Comparison of ENCODE assay signal across 27 cellular contexts in the genomic region with DNA sequence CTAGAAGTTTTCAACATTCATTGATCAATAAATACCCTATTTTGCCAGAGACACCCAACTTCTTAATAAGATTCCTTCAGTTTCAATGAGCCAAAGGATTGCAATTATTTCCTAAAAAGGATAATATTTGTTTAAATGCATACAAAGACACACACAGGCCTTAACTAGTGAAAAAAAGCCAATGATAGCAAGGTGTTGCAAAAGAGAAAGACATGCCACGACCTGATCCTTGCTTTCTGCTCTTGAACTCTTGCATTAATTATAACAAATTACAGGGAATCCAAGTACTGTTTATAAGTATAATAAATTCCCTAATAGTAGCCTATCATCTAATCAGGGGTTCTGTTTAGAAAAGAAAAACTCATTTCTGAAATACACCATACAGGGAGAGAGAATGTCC.
DNase-seq lines count a peak whose midpoint lies in the region; ATAC-seq and TF ChIP-seq lines count a peak whose summit lies in the region.
"Had no signal": no experiment of that assay in that cellular context is flagged by ENCODE, and none has a peak within 500 bp of the region (broad histone marks: within the 10 kb centered on the region; RNA-seq: fewer than 3 reads in every experiment).

No MANE protein-coding gene starts in this region.

- no peaks in the 10 kb centered on the region for H3K23me2 ChIP-seq in H9 (ENCODE audit: insufficient read length, low read depth, low read length, poor library complexity, severe bottlenecking)

- no peak overlapping the region for H2BK120ac ChIP-seq in H9 (ENCODE audit: low read depth, low read length, poor library complexity, severe bottlenecking)

- H3K79me2 ChIP-seq in H9 (ENCODE audit: insufficient read depth, low read length) (no peaks in the 10 kb centered on the region; the same call in 1 of the 2 replicates), smooth muscle cell (ENCODE audit: low read depth) (peaks cover 37% of the 10 kb centered on the region)
- H3K79me2 ChIP-seq: parathyroid adenoma had no signal

- H3K4me1 Mint-ChIP-seq in H9, result peaks cover 45 to 61% of the 10 kb centered on the region in 2 experiments
- H3K4me1 Mint-ChIP-seq in stimulated activated memory B cell treated with anti-CD40 and anti-IgM and Interleukin-4, amounts not matched to agents 10 μg/mL and 1 μg/mL and 100 μg/mL, for 72 hours, result no peaks in the 10 kb centered on the region

- no peaks in the 10 kb centered on the region for H4K20me1 ChIP-seq in H9 (ENCODE audit: control insufficient read depth, insufficient read depth, insufficient read length)
- H4K20me1 ChIP-seq in smooth muscle cell (ENCODE audit: low read depth), result peaks cover 30% of the 10 kb centered on the region
- H4K20me1 ChIP-seq: BLaER1 treated with 17β-estradiol and CSF1 and Interleukin-3, amounts not matched to agents 10 nM and 100 nM had no signal

- H3K18ac ChIP-seq in H9 (ENCODE audit: insufficient read length, low read depth, low read length), result no peak overlapping the region

- no peaks in the 10 kb centered on the region for H3K79me1 ChIP-seq in H9 (ENCODE audit: insufficient read depth, low read depth, low read length, poor library complexity, severe bottlenecking)

- H3K36me3 ChIP-seq in RWPE2 (ENCODE audit: low read depth), result no peaks in the 10 kb centered on the region
- no peaks in the 10 kb centered on the region for H3K36me3 ChIP-seq in smooth muscle cell (ENCODE audit: low read depth)
- H3K36me3 ChIP-seq: adrenal gland; BLaER1 treated with 17β-estradiol and CSF1 and Interleukin-3, amounts not matched to agents 10 nM and 100 nM; right atrium auricular region; SJCRH30; tibial nerve had no signal

- no peak overlapping the region for H4K5ac ChIP-seq in H9 (ENCODE audit: insufficient read length, low read depth, low read length)

- no peak overlapping the region for H4K8ac ChIP-seq in H9 (replicated peaks; ENCODE audit: insufficient read length, low read depth, low read length)

- H3K4me3 Mint-ChIP-seq in H9, result no peak overlapping the region
- no peak overlapping the region for H3K4me3 Mint-ChIP-seq in stimulated activated memory B cell treated with anti-CD40 and anti-IgM and Interleukin-4, amounts not matched to agents 10 μg/mL and 1 μg/mL and 100 μg/mL, for 72 hours
- H3K4me3 Mint-ChIP-seq: activated naive CD4-positive, alpha-beta T cell treated with anti-CD3 and anti-CD28 coated beads for 36 hours; activated T-helper 1 cell treated with anti-CD3 and anti-CD28 coated beads, Interleukin-12 subunit alpha, Interleukin-12 subunit beta, Interleukin-2, Interleukin-4 antibody, amounts not matched to agents 30 ng/mL and 10 ng/mL and 1 ng/mL, durations not matched to agents 14 hours and 24 hours and 36 hours; T-cell had no signal

- no peak for DNase-seq in H9
- no peak for DNase-seq in RWPE2 (ENCODE audit: low spot score)
- no peak for DNase-seq in smooth muscle cell (lab: John Stamatoyannopoulos, UW; ENCODE audit: unreplicated experiment)
- DNase-seq in AG08395 (ENCODE audit: low spot score), result no peak
- no peak for DNase-seq in activated T-cell treated with anti-CD3 and anti-CD28 coated beads, Interleukin-2, amount 50 U/mL, for 1 hour
- DNase-seq: activated CD4-positive, alpha-beta T cell treated with anti-CD3 and anti-CD28 coated beads, Interleukin-2, amount 50 U/mL, for 48 hours; activated naive CD4-positive, alpha-beta T cell treated with anti-CD3 and anti-CD28 coated beads for 36 hours; adrenal gland; body of pancreas; dorsolateral prefrontal cortex; hypothalamus; left cardiac atrium; NCI-H1694 treated with DMSO at 0.1 percent for 48 hours; NCI-H510A; SJCRH30; stimulated activated CD4-positive, alpha-beta T cell treated with anti-CD3 and anti-CD28 coated beads, Interleukin-12 subunit alpha, Interleukin-12 subunit beta, amount 100 ng/mL, for 4 hours; stimulated activated CD4-positive, alpha-beta T cell treated with anti-CD3 and anti-CD28 coated beads, Interleukin-4, amount 100 ng/mL, for 1 hour; T-cell had no signal

- H3K4me2 ChIP-seq in H9 (ENCODE audit: insufficient read depth, insufficient read length, low read length) (no peak overlapping the region), smooth muscle cell (no peak overlapping the region)
- H3K4me2 ChIP-seq: BLaER1 treated with 17β-estradiol and CSF1 and Interleukin-3, amounts not matched to agents 10 nM and 100 nM had no signal

- peaks cover 0 to 2% (median 0%) of the 10 kb centered on the region in 3 experiments; a peak in 1 of 7 replicates for H3K36me3 Mint-ChIP-seq in H9 (ENCODE audit: insufficient read depth in 1 of 3, low read depth in 3 of 3)
- no peaks in the 10 kb centered on the region for H3K36me3 Mint-ChIP-seq in stimulated activated memory B cell treated with anti-CD40 and anti-IgM and Interleukin-4, amounts not matched to agents 10 μg/mL and 1 μg/mL and 100 μg/mL, for 72 hours
- H3K36me3 Mint-ChIP-seq: T-cell had no signal

- no peak overlapping the region for H3K9ac ChIP-seq in H9 (ENCODE audit: extremely low read depth, insufficient read length, low read length)
- no peak overlapping the region for H3K9ac ChIP-seq in smooth muscle cell (ENCODE audit: low read depth)
- H3K9ac ChIP-seq: BLaER1 treated with 17β-estradiol and CSF1 and Interleukin-3, amounts not matched to agents 10 nM and 100 nM; parathyroid adenoma had no signal

- no peak overlapping the region for H3K27ac ChIP-seq in H9 (ENCODE audit: insufficient read length, low read depth, low read length)
- peak overlapping the region; percentile 90 for H3K27ac ChIP-seq in RWPE2 (ENCODE audit: poor library complexity, severe bottlenecking)
- peak overlapping the region; percentile 23 for H3K27ac ChIP-seq in smooth muscle cell (ENCODE audit: low read depth)
- H3K27ac ChIP-seq: adrenal gland; BLaER1 treated with 17β-estradiol and CSF1 and Interleukin-3, amounts not matched to agents 10 nM and 100 nM; body of pancreas; dorsolateral prefrontal cortex; parathyroid adenoma; right atrium auricular region; SJCRH30; tibial nerve had no signal

- H2BK5ac ChIP-seq in H9 (ENCODE audit: insufficient read length, low read length), result no peak overlapping the region

- H3K4me3 ChIP-seq in RWPE2 (ENCODE audit: severe bottlenecking) (no peak overlapping the region), smooth muscle cell (no peak overlapping the region)
- H3K4me3 ChIP-seq: adrenal gland; BLaER1 treated with 17β-estradiol and CSF1 and Interleukin-3, amounts not matched to agents 10 nM and 100 nM; body of pancreas; dorsolateral prefrontal cortex; lung; right atrium auricular region; SJCRH30; tibial nerve had no signal

- H4K91ac ChIP-seq in H9 (ENCODE audit: insufficient read length, low read depth, low read length), result no peak overlapping the region

- no peak for TF ChIP-seq CTCF in H9 (conservative IDR thresholded peaks at IDR 0.05)
- TF ChIP-seq CTCF in RWPE2 (IDR thresholded peaks at IDR 0.05; ENCODE audit: poor library complexity, severe bottlenecking), result no peak
- no peak for TF ChIP-seq CTCF in smooth muscle cell (IDR thresholded peaks at IDR 0.05; ENCODE audit: borderline replicate concordance, insufficient read depth, poor library complexity, severe bottlenecking)

- H3K27me3 Mint-ChIP-seq in H9 (ENCODE audit: low read depth), result no peaks in the 10 kb centered on the region
- peaks cover 20% of the 10 kb centered on the region for H3K27me3 Mint-ChIP-seq in stimulated activated memory B cell treated with anti-CD40 and anti-IgM and Interleukin-4, amounts not matched to agents 10 μg/mL and 1 μg/mL and 100 μg/mL, for 72 hours
- H3K27me3 Mint-ChIP-seq: T-cell had no signal

- no peak overlapping the region for H3K56ac ChIP-seq in H9 (ENCODE audit: insufficient read length, low read depth, low read length)

- peak overlapping the region; percentile 41 to 91 (median 60); a peak in 5 of 7 replicates for H3K27ac Mint-ChIP-seq in H9
- H3K27ac Mint-ChIP-seq in stimulated activated memory B cell treated with anti-CD40 and anti-IgM and Interleukin-4, amounts not matched to agents 10 μg/mL and 1 μg/mL and 100 μg/mL, for 72 hours, result no peak overlapping the region
- H3K27ac Mint-ChIP-seq: activated naive CD4-positive, alpha-beta T cell treated with anti-CD3 and anti-CD28 coated beads for 36 hours; activated T-helper 1 cell treated with anti-CD3 and anti-CD28 coated beads, Interleukin-12 subunit alpha, Interleukin-12 subunit beta, Interleukin-2, Interleukin-4 antibody, amounts not matched to agents 30 ng/mL and 10 ng/mL and 1 ng/mL, durations not matched to agents 14 hours and 24 hours and 36 hours; T-cell had no signal

- WGBS in H9 (ENCODE audit: extremely low coverage, insufficient read length, low lambda C conversion rate), result no CpG with 5 or more reads among the region's 1 CpG
- WGBS in smooth muscle cell (ENCODE audit: low lambda C conversion rate), result 31% methylated on average over 1 of the region's 1 CpG

- no peak overlapping the region for H3T11ph ChIP-seq in H9 (ENCODE audit: low read length)

- H2BK20ac ChIP-seq in H9 (ENCODE audit: low read depth, low read length, poor library complexity, severe bottlenecking), result no peak overlapping the region

- H3K4ac ChIP-seq in H9 (ENCODE audit: low read depth, low read length), result no peak overlapping the region

- no peak overlapping the region for H3K23ac ChIP-seq in H9 (ENCODE audit: insufficient read length, low read depth, low read length)

- peaks cover 4% of the 10 kb centered on the region; the same call in 1 of the 2 replicates for H3K4me1 ChIP-seq in H9 (ENCODE audit: insufficient read depth, low read length)
- H3K4me1 ChIP-seq in RWPE2 (ENCODE audit: insufficient read depth, poor library complexity, severe bottlenecking), result peaks cover 56% of the 10 kb centered on the region
- peaks cover 16% of the 10 kb centered on the region for H3K4me1 ChIP-seq in smooth muscle cell (ENCODE audit: low read depth)
- H3K4me1 ChIP-seq: body of pancreas, parathyroid adenoma had no signal

- ATAC-seq in RWPE2 (ENCODE audit: low read depth) (no peak), esophagus mucosa (peak; percentile 64)
- no peak for ATAC-seq in stimulated activated memory B cell treated with anti-CD40 and anti-IgM and Interleukin-4, amounts not matched to agents 10 μg/mL and 1 μg/mL and 100 μg/mL, for 72 hours
- ATAC-seq: body of pancreas, HCT116, left cardiac atrium, T-cell had no signal

- H2AK5ac ChIP-seq in H9 (ENCODE audit: insufficient read length, low read length), result no peak overlapping the region

- no peak overlapping the region for H3K14ac ChIP-seq in H9 (ENCODE audit: insufficient read depth, low read length)

- H3K27me3 ChIP-seq in H9 (ENCODE audit: insufficient read depth, low read length), result no peaks in the 10 kb centered on the region
- H3K27me3 ChIP-seq in RWPE2 (ENCODE audit: insufficient read depth, poor library complexity, severe bottlenecking), result no peaks in the 10 kb centered on the region
- H3K27me3 ChIP-seq in smooth muscle cell (ENCODE audit: low read depth), result no peaks in the 10 kb centered on the region
- H3K27me3 ChIP-seq: adrenal gland; BLaER1 treated with 17β-estradiol and CSF1 and Interleukin-3, amounts not matched to agents 10 nM and 100 nM; body of pancreas; dorsolateral prefrontal cortex; right atrium auricular region; SJCRH30; tibial nerve had no signal

- H3K9me3 ChIP-seq in H9 (ENCODE audit: control insufficient read depth, low read depth, low read length) (no peaks in the 10 kb centered on the region), RWPE2 (ENCODE audit: severe bottlenecking) (no peaks in the 10 kb centered on the region), smooth muscle cell (replicated peaks; ENCODE audit: low read depth) (no peaks in the 10 kb centered on the region)
- H3K9me3 ChIP-seq: adrenal gland, body of pancreas, right atrium auricular region, SJCRH30, tibial nerve had no signal

- no peak overlapping the region for H2BK15ac ChIP-seq in H9 (ENCODE audit: low read depth, low read length)

- no peak overlapping the region for H2BK12ac ChIP-seq in H9 (ENCODE audit: insufficient read length, low read depth, low read length)

- H2AFZ ChIP-seq in H9 (ENCODE audit: low read length) (no peak overlapping the region), smooth muscle cell (ENCODE audit: low read depth) (no peak overlapping the region)
- H2AFZ ChIP-seq: parathyroid adenoma had no signal

- H3K9me3 Mint-ChIP-seq in H9, result no peaks in the 10 kb centered on the region
- peaks cover 4% of the 10 kb centered on the region for H3K9me3 Mint-ChIP-seq in stimulated activated memory B cell treated with anti-CD40 and anti-IgM and Interleukin-4, amounts not matched to agents 10 μg/mL and 1 μg/mL and 100 μg/mL, for 72 hours
- H3K9me3 Mint-ChIP-seq: activated naive CD4-positive, alpha-beta T cell treated with anti-CD3 and anti-CD28 coated beads for 36 hours; T-cell had no signal

- H3F3A ChIP-seq in smooth muscle cell (ENCODE audit: low read depth), result peaks cover 3% of the 10 kb centered on the region
